Comparison of ENCODE assay signal across 8 cellular contexts in genomic region chr20:347317-347639, GRCh38. TPM values are rescaled to one million over a fixed set of nuclear protein-coding genes. Genes with fewer than 3 reads are reported as not detected.
DNase-seq lines count a peak whose midpoint lies in the region; ATAC-seq, FAIRE-seq and TF ChIP-seq lines count a peak whose summit lies in the region.

No MANE protein-coding gene starts in this region.

- H2AFZ ChIP-seq in H1 (ENCODE audit: low read length): no peak overlapping the region

- H3K27ac ChIP-seq in H1 (ENCODE audit: low read depth, low read length): no peak overlapping the region

- H3K14ac ChIP-seq in H1 (ENCODE audit: insufficient read length): no peak overlapping the region

- peak overlapping the region in 3 of 4 experiments; percentile 13 to 61 (median 33); a peak in 3 of 7 replicates for H3K9ac ChIP-seq in H1 (replicated peaks in 1 of 4; ENCODE audit: extremely low read depth in 1 of 4, low read depth in 3 of 4, low read length in 3 of 4)

- H3K56ac ChIP-seq in H1 (replicated peaks; ENCODE audit: insufficient read length, low read depth, low read length): peak overlapping the region; percentile 40

- 0 out of 2 replicates have a peak overlapping the region, but pooled peaks have one; percentile 7 for H4K8ac ChIP-seq in H1 (ENCODE audit: extremely low read depth, insufficient read depth, low read length)

- H3K4me1 Mint-ChIP-seq in osteocyte (ENCODE audit: unreplicated experiment): peaks cover 16% of the 10 kb centered on the region

- no peak; a peak in 1 of 3 replicates for TF ChIP-seq POLR2A in H1 (IDR thresholded peaks at IDR 0.05; ENCODE audit: control extremely low read depth in 1 of 2, low read depth in 2 of 2, low read length in 2 of 2)

- H3K4ac ChIP-seq in H1 (replicated peaks; ENCODE audit: insufficient read length, low read depth, low read length): no peak overlapping the region

- H3K36me3 Mint-ChIP-seq in osteocyte (ENCODE audit: unreplicated experiment): peaks cover 13% of the 10 kb centered on the region

- peaks cover 0 to 12% (median 8%) of the 10 kb centered on the region in 4 experiments; a peak in 4 of 7 replicates for H3K4me1 ChIP-seq in H1 (replicated peaks in 1 of 4; ENCODE audit: control insufficient read depth in 3 of 4, insufficient read depth in 4 of 4, low read length in 3 of 4)

- H2BK12ac ChIP-seq in H1 (ENCODE audit: low read depth, low read length): no peak overlapping the region

- no peaks in the 10 kb centered on the region for H3K9me3 ChIP-seq in H1 (ENCODE audit: insufficient read depth in 2 of 2, low read depth in 1 of 2, low read length in 1 of 2)

- H3K79me2 ChIP-seq in H1 (ENCODE audit: control insufficient read depth in 1 of 2, insufficient read depth in 2 of 2, low read length in 2 of 2): no peaks in the 10 kb centered on the region

- peaks cover 2% of the 10 kb centered on the region in 2 experiments for H4K20me1 ChIP-seq in H1 (replicated peaks in 1 of 2; ENCODE audit: control insufficient read depth in 1 of 2, insufficient read depth in 2 of 2, low read length in 2 of 2)

- DNase-seq in LNCaP clone FGC (ENCODE audit: low read depth) (no peak), H1 (ENCODE audit: low read depth in 1 of 2, low spot score in 2 of 2) (no peak), osteocyte (ENCODE audit: extremely low spot score, unreplicated experiment) (no peak), GM13976 (ENCODE audit: low spot score) (no peak), SIG-M5 treated with dmso at 0.1 percent for 504 hours (lab: John Stamatoyannopoulos, UW; ENCODE audit: unreplicated experiment) (no peak), occipital lobe (lab: John Stamatoyannopoulos, UW) (no peak), DMS 273 treated with DMSO at 0.1 percent for 48 hours (lab: John Stamatoyannopoulos, UW) (no peak)

- TF ChIP-seq CTCF in LNCaP clone FGC (IDR thresholded peaks at IDR 0.05; ENCODE audit: control insufficient read depth, extremely low read depth, insufficient read depth) (no peak), H1 (IDR thresholded peaks at IDR 0.05; ENCODE audit: control extremely low read depth in 1 of 3, insufficient read depth in 1 of 3, low read depth in 1 of 3, low read length in 3 of 3) (no peak), osteocyte (IDR thresholded peaks at IDR 0.05) (no peak), GM13976 (IDR thresholded peaks at IDR 0.05; ENCODE audit: borderline replicate concordance, control extremely low read depth, extremely low read depth, insufficient read depth, missing control alignments) (no peak)

- H3K4me2 ChIP-seq in H1 (ENCODE audit: insufficient read depth in 1 of 2, low read depth in 2 of 2, low read length in 2 of 2): peak overlapping the region; percentile 97

- H2AK5ac ChIP-seq in H1 (ENCODE audit: low read depth, low read length): no peak overlapping the region

- H3K27me3 Mint-ChIP-seq in osteocyte (ENCODE audit: unreplicated experiment): no peaks in the 10 kb centered on the region

- H2BK5ac ChIP-seq in H1 (ENCODE audit: low read depth, low read length): 0 out of 2 replicates have a peak overlapping the region, but pooled peaks have one; percentile 93

- no peak overlapping the region for H2BK120ac ChIP-seq in H1 (replicated peaks; ENCODE audit: low read depth, low read length)

- TF ChIP-seq RAD21 in H1 (IDR thresholded peaks at IDR 0.05 in 1 of 2, conservative IDR thresholded peaks at IDR 0.05 in 1 of 2; ENCODE audit: low read depth in 2 of 2, low read length in 2 of 2): no peak

- peaks cover 16% of the 10 kb centered on the region for H3K23me2 ChIP-seq in H1 (ENCODE audit: low read depth, low read length)

- H3K23ac ChIP-seq in H1 (ENCODE audit: insufficient read length): no peak overlapping the region

- no peaks in the 10 kb centered on the region for H3K9me3 Mint-ChIP-seq in osteocyte (ENCODE audit: unreplicated experiment)

- POLR2A ChIA-PET in H1 (lab: Charles Lee; ENCODE audit: partially characterized antibody): interaction anchor here (0.6 to 5.7 kb wide), 24 partner anchors 10 to 197 kb away, joined by 3 to 36 read pairs (median 3); partner anchors contain the start of genes CSNK2A1, SOX12 and TRIB3

- no peaks in the 10 kb centered on the region for H3K36me3 ChIP-seq in H1 (ENCODE audit: control insufficient read depth in 2 of 4, insufficient read depth in 4 of 4, low read length in 3 of 4)

- peak overlapping the region; percentile 99 for H3K27ac Mint-ChIP-seq in osteocyte (ENCODE audit: unreplicated experiment)

- FAIRE-seq in H1 (lab: Jason Lieb, UNC): no peak

- H3K4me3 ChIP-seq in LNCaP clone FGC (ENCODE audit: low read depth, low read length) (peak overlapping the region; percentile 76), H1 (ENCODE audit: extremely low read depth in 1 of 4, insufficient read depth in 2 of 4, low read depth in 3 of 4, low read length in 4 of 4) (peak overlapping the region; percentile 63 to 90 (median 66))

- ATAC-seq in GM21390 (IDR thresholded peaks at IDR 0.05; ENCODE audit: unreplicated experiment): peak; percentile 11

- no peak overlapping the region for H2BK15ac ChIP-seq in H1 (ENCODE audit: low read length)

- no peak for TF ChIP-seq EP300 in H1 (IDR thresholded peaks at IDR 0.05; ENCODE audit: borderline replicate concordance in 1 of 2, low read depth in 2 of 2, low read length in 2 of 2)

- peak overlapping the region; percentile 97 for H3K4me3 Mint-ChIP-seq in osteocyte (ENCODE audit: unreplicated experiment)

- WGBS in H1 (ENCODE audit: extremely low coverage in 1 of 2, insufficient coverage in 1 of 2, insufficient read length in 1 of 2, insufficient replicate concordance in 2 of 2, low coverage in 1 of 2, low lambda C conversion rate in 2 of 2, missing lambda C conversion rate in 1 of 2), 2 experiments: 7% methylated on average over 5 of the region's 19 CpGs; no CpG with 5 or more reads in 1 of the 2 experiments

- no peak overlapping the region for H2BK20ac ChIP-seq in H1 (ENCODE audit: low read length)

- peaks cover 0 to 3% (median 0%) of the 10 kb centered on the region in 4 experiments; a peak in 3 of 7 replicates for H3K27me3 ChIP-seq in H1 (replicated peaks in 1 of 4; ENCODE audit: control insufficient read depth in 3 of 4, extremely low read depth in 1 of 4, insufficient read depth in 3 of 4, low read length in 3 of 4)

- no peak overlapping the region for H4K91ac ChIP-seq in H1 (replicated peaks; ENCODE audit: insufficient read length, low read length)

- in situ Hi-C loops in GM13976 (cut with MboI; ENCODE audit: low sequenced_read_pairs, unreplicated experiment): no loop called here

- no peak overlapping the region for H3K18ac ChIP-seq in H1 (ENCODE audit: extremely low read depth, low read length)

- peaks cover 3% of the 10 kb centered on the region; the same call in 1 of the 2 replicates for H3K79me1 ChIP-seq in H1 (ENCODE audit: low read depth, low read length)

- H4K5ac ChIP-seq in H1 (ENCODE audit: insufficient read length, low read depth, low read length): peak overlapping the region; percentile 64

- CTCF ChIA-PET in H1 (lab: Charles Lee; ENCODE audit: partially characterized antibody): interaction anchor here (1.0 to 3.1 kb wide), 5 partner anchors 10 to 124 kb away, joined by 3 to 33 read pairs (median 4); no protein-coding TSS in a partner anchor

RNA-seq across cellular contexts. Expression of gene NRSN2, which starts 0.4 kb away (rescaled TPM):
- 15.0 and 19.4 TPM in 2 replicates for total RNA-seq in H1 (2021; fragmentation: NEBNext Ultra II Directional; extraction: Animal tissue kit (Norgen Biotek cat#: 25700))
- 33.3 and 41.9 TPM in 2 replicates for polyA plus RNA-seq in H1 (2011; rRNA removed)
- 25.4 TPM for polyA plus RNA-seq in H1 (2011; cell fraction: cytosol; rRNA removed)
- 20.5 TPM for polyA plus RNA-seq in H1 (2011; cell fraction: nucleus; rRNA removed)
- 17.4 to 24.3 TPM (median 23.5 TPM) in 4 replicates for polyA plus RNA-seq in H1 (2012, experiment 1 of 2)
- polyA plus RNA-seq in H1 (2012, experiment 2 of 2): 23.4 TPM
- 19.3 TPM for polyA plus RNA-seq in H1 (2013, experiment 1 of 2)
- 21.8 TPM for polyA plus RNA-seq in H1 (2013, experiment 2 of 2)
- polyA minus RNA-seq in H1 (2011; rRNA and poly(A)+ RNA removed): 11.8 and 15.0 TPM in 2 replicates
- polyA minus RNA-seq in H1 (2011; cell fraction: cytosol; rRNA and poly(A)+ RNA removed): 16.5 TPM
- 8.1 TPM for polyA minus RNA-seq in H1 (2011; cell fraction: nucleus; rRNA and poly(A)+ RNA removed)
- total RNA-seq in osteocyte: 47.3 and 57.7 TPM in 2 replicates
- total RNA-seq in occipital lobe: 27.0 TPM

RNA-seq across cellular contexts. Expression of gene SOX12, which starts 21.9 kb away (rescaled TPM):
- 63.0 and 66.1 TPM in 2 replicates for total RNA-seq in H1 (2021; fragmentation: NEBNext Ultra II Directional; extraction: Animal tissue kit (Norgen Biotek cat#: 25700))
- polyA plus RNA-seq in H1 (2011; rRNA removed): 6.4 and 14.4 TPM in 2 replicates
- 9.3 TPM for polyA plus RNA-seq in H1 (2011; cell fraction: cytosol; rRNA removed)
- 20.6 TPM for polyA plus RNA-seq in H1 (2011; cell fraction: nucleus; rRNA removed)
- 28.3 to 39.1 TPM (median 34.8 TPM) in 4 replicates for polyA plus RNA-seq in H1 (2012, experiment 1 of 2)
- 27.6 TPM for polyA plus RNA-seq in H1 (2012, experiment 2 of 2)
- polyA plus RNA-seq in H1 (2013, experiment 1 of 2): 34.1 TPM
- 34.4 TPM for polyA plus RNA-seq in H1 (2013, experiment 2 of 2)
- 2.9 and 6.2 TPM in 2 replicates for polyA minus RNA-seq in H1 (2011; rRNA and poly(A)+ RNA removed)
- 16.2 TPM for polyA minus RNA-seq in H1 (2011; cell fraction: cytosol; rRNA and poly(A)+ RNA removed)
- 11.5 TPM for polyA minus RNA-seq in H1 (2011; cell fraction: nucleus; rRNA and poly(A)+ RNA removed)
- 30.8 and 31.7 TPM in 2 replicates for total RNA-seq in osteocyte
- 9.4 TPM for total RNA-seq in occipital lobe

RNA-seq across cellular contexts. Expression of gene TRIB3, which starts 33.3 kb away (rescaled TPM):
- total RNA-seq in H1 (2021; fragmentation: NEBNext Ultra II Directional; extraction: Animal tissue kit (Norgen Biotek cat#: 25700)): 9.0 and 10.1 TPM in 2 replicates
- 17.1 and 30.0 TPM in 2 replicates for polyA plus RNA-seq in H1 (2011; rRNA removed)
- 20.6 TPM for polyA plus RNA-seq in H1 (2011; cell fraction: cytosol; rRNA removed)
- polyA plus RNA-seq in H1 (2011; cell fraction: nucleus; rRNA removed): 22.8 TPM
- polyA plus RNA-seq in H1 (2012, experiment 1 of 2): 4.7 to 10.2 TPM (median 8.5 TPM) in 4 replicates
- 11.2 TPM for polyA plus RNA-seq in H1 (2012, experiment 2 of 2)
- polyA plus RNA-seq in H1 (2013, experiment 1 of 2): 8.1 TPM
- polyA plus RNA-seq in H1 (2013, experiment 2 of 2): 8.1 TPM
- 10.1 and 14.9 TPM in 2 replicates for polyA minus RNA-seq in H1 (2011; rRNA and poly(A)+ RNA removed)
- polyA minus RNA-seq in H1 (2011; cell fraction: cytosol; rRNA and poly(A)+ RNA removed): 11.1 TPM
- polyA minus RNA-seq in H1 (2011; cell fraction: nucleus; rRNA and poly(A)+ RNA removed): 7.7 TPM
- 49.1 and 62.6 TPM in 2 replicates for total RNA-seq in osteocyte
- total RNA-seq in occipital lobe: 12.5 TPM

RNA-seq across cellular contexts. Expression of gene ZCCHC3, which starts 49.9 kb away (rescaled TPM):
- 52.4 and 54.0 TPM in 2 replicates for total RNA-seq in H1 (2021; fragmentation: NEBNext Ultra II Directional; extraction: Animal tissue kit (Norgen Biotek cat#: 25700))
- 33.7 and 34.0 TPM in 2 replicates for polyA plus RNA-seq in H1 (2011; rRNA removed)
- polyA plus RNA-seq in H1 (2011; cell fraction: cytosol; rRNA removed): 40.1 TPM
- polyA plus RNA-seq in H1 (2011; cell fraction: nucleus; rRNA removed): 23.6 TPM
- polyA plus RNA-seq in H1 (2012, experiment 1 of 2): 41.3 to 45.9 TPM (median 42.1 TPM) in 4 replicates
- 43.6 TPM for polyA plus RNA-seq in H1 (2012, experiment 2 of 2)
- polyA plus RNA-seq in H1 (2013, experiment 1 of 2): 36.6 TPM
- 39.0 TPM for polyA plus RNA-seq in H1 (2013, experiment 2 of 2)
- 14.9 and 15.4 TPM in 2 replicates for polyA minus RNA-seq in H1 (2011; rRNA and poly(A)+ RNA removed)
- polyA minus RNA-seq in H1 (2011; cell fraction: cytosol; rRNA and poly(A)+ RNA removed): 24.4 TPM
- polyA minus RNA-seq in H1 (2011; cell fraction: nucleus; rRNA and poly(A)+ RNA removed): 13.9 TPM
- 22.4 and 22.7 TPM in 2 replicates for total RNA-seq in osteocyte
- 27.0 TPM for total RNA-seq in occipital lobe

RNA-seq across cellular contexts. Expression of gene C20orf96, which starts 56.7 kb away (rescaled TPM):
- 21.0 and 22.7 TPM in 2 replicates for total RNA-seq in H1 (2021; fragmentation: NEBNext Ultra II Directional; extraction: Animal tissue kit (Norgen Biotek cat#: 25700))
- 19.2 and 19.3 TPM in 2 replicates for polyA plus RNA-seq in H1 (2011; rRNA removed)
- 21.3 TPM for polyA plus RNA-seq in H1 (2011; cell fraction: cytosol; rRNA removed)
- polyA plus RNA-seq in H1 (2011; cell fraction: nucleus; rRNA removed): 22.3 TPM
- 20.5 to 28.5 TPM (median 26.2 TPM) in 4 replicates for polyA plus RNA-seq in H1 (2012, experiment 1 of 2)
- polyA plus RNA-seq in H1 (2012, experiment 2 of 2): 20.8 TPM
- polyA plus RNA-seq in H1 (2013, experiment 1 of 2): 23.3 TPM
- polyA plus RNA-seq in H1 (2013, experiment 2 of 2): 22.8 TPM
- polyA minus RNA-seq in H1 (2011; rRNA and poly(A)+ RNA removed): 9.5 and 10.5 TPM in 2 replicates
- polyA minus RNA-seq in H1 (2011; cell fraction: cytosol; rRNA and poly(A)+ RNA removed): 7.7 TPM
- 8.2 TPM for polyA minus RNA-seq in H1 (2011; cell fraction: nucleus; rRNA and poly(A)+ RNA removed)
- total RNA-seq in osteocyte (17.6 and 19.9 TPM in 2 replicates), occipital lobe (3.3 TPM)
